ENCODE assay signal across 8 cellular contexts in the genomic region with DNA sequence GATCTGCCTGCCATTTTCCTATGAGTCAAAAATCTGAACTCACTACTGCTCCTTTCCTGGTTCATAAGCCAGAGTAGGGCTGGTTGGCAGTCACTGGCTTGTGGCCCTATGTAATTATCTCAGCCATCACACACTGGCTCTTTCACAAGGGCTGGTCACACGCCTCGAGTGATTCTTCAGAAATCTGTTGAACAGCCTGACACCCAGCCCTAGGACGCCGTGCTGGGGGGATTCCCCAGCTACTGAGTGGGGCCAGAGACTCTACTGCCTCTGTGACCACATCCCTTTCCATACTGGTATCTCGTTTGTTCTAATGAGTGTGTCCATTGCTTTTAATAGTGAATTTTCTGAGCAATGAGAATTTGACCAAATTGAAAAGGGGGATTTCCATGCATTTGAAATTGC. TPM values are rescaled to one million over a fixed set of nuclear protein-coding genes. Genes with fewer than 3 reads are reported as not detected.
DNase-seq lines count a peak whose midpoint lies in the region; ATAC-seq and TF ChIP-seq lines count a peak whose summit lies in the region.

No MANE protein-coding gene starts in this region.

- intact Hi-C loops in upper lobe of right lung (cut with DNase I): no loop called here

- H3K4me1 ChIP-seq in upper lobe of right lung (no peaks in the 10 kb centered on the region), H9 (ENCODE audit: insufficient read depth, low read length) (no peaks in the 10 kb centered on the region)

- H3K23me2 ChIP-seq in H9 (ENCODE audit: insufficient read length, low read depth, low read length, poor library complexity, severe bottlenecking): no peaks in the 10 kb centered on the region

- TF ChIP-seq CTCF in upper lobe of right lung (IDR thresholded peaks at IDR 0.05) (no peak), H9 (conservative IDR thresholded peaks at IDR 0.05) (no peak)

- H2BK20ac ChIP-seq in H9 (ENCODE audit: low read depth, low read length, poor library complexity, severe bottlenecking): no peak overlapping the region

- no peak overlapping the region for H3K56ac ChIP-seq in H9 (ENCODE audit: insufficient read length, low read depth, low read length)

- no CpG with 5 or more reads among the region's 5 CpGs for WGBS in H9 (ENCODE audit: extremely low coverage, insufficient read length, low lambda C conversion rate)

- no peak overlapping the region for H3K4me3 Mint-ChIP-seq in activated CD4-positive, alpha-beta memory T cell treated with anti-CD3 and anti-CD28 coated beads, Interleukin-2, amount 10 ng/mL, durations not matched to agents 7 days and 5 days
- no peak overlapping the region for H3K4me3 Mint-ChIP-seq in H9

- no peaks in the 10 kb centered on the region for H3K79me1 ChIP-seq in H9 (ENCODE audit: insufficient read depth, low read depth, low read length, poor library complexity, severe bottlenecking)

- H3K79me2 ChIP-seq in H9 (ENCODE audit: insufficient read depth, low read length): no peaks in the 10 kb centered on the region

- no peak overlapping the region for H4K5ac ChIP-seq in H9 (ENCODE audit: insufficient read length, low read depth, low read length)

- H2AFZ ChIP-seq in H9 (ENCODE audit: low read length): no peak overlapping the region

- no peak overlapping the region for H3K14ac ChIP-seq in H9 (ENCODE audit: insufficient read depth, low read length)

- no peaks in the 10 kb centered on the region for H3K9me3 ChIP-seq in upper lobe of right lung
- no peaks in the 10 kb centered on the region for H3K9me3 ChIP-seq in H9 (ENCODE audit: control insufficient read depth, low read depth, low read length)

- H3K9me3 Mint-ChIP-seq in activated CD4-positive, alpha-beta memory T cell treated with anti-CD3 and anti-CD28 coated beads, Interleukin-2, amount 10 ng/mL, durations not matched to agents 7 days and 5 days: no peaks in the 10 kb centered on the region
- H3K9me3 Mint-ChIP-seq in H9: no peaks in the 10 kb centered on the region

- POLR2A ChIA-PET in activated CD4-positive, alpha-beta memory T cell treated with anti-CD3 and anti-CD28 coated beads, Interleukin-2, amount 10 ng/mL, durations not matched to agents 7 days and 5 days (lab: Charles Lee): no interaction called here

- no peaks in the 10 kb centered on the region for H4K20me1 ChIP-seq in H9 (ENCODE audit: control insufficient read depth, insufficient read depth, insufficient read length)

- no peak overlapping the region for H4K8ac ChIP-seq in H9 (replicated peaks; ENCODE audit: insufficient read length, low read depth, low read length)

- H3K27me3 ChIP-seq in upper lobe of right lung: no peaks in the 10 kb centered on the region
- H3K27me3 ChIP-seq in H9 (ENCODE audit: insufficient read depth, low read length): no peaks in the 10 kb centered on the region

- no peak overlapping the region for H4K91ac ChIP-seq in H9 (ENCODE audit: insufficient read length, low read depth, low read length)

- H3K36me3 ChIP-seq in upper lobe of right lung: peaks cover 99% of the 10 kb centered on the region

- no peak overlapping the region for H2AK5ac ChIP-seq in H9 (ENCODE audit: insufficient read length, low read length)

- no peak overlapping the region for H2BK120ac ChIP-seq in H9 (ENCODE audit: low read depth, low read length, poor library complexity, severe bottlenecking)

- no peak overlapping the region for H2BK12ac ChIP-seq in H9 (ENCODE audit: insufficient read length, low read depth, low read length)

- H3K27ac ChIP-seq in upper lobe of right lung: no peak overlapping the region
- no peak overlapping the region for H3K27ac ChIP-seq in H9 (ENCODE audit: insufficient read length, low read depth, low read length)

- no peak overlapping the region for H2BK5ac ChIP-seq in H9 (ENCODE audit: insufficient read length, low read length)

- H3K23ac ChIP-seq in H9 (ENCODE audit: insufficient read length, low read depth, low read length): no peak overlapping the region

- no peak overlapping the region for H3K4ac ChIP-seq in H9 (ENCODE audit: low read depth, low read length)

- H3K27me3 Mint-ChIP-seq in activated CD4-positive, alpha-beta memory T cell treated with anti-CD3 and anti-CD28 coated beads, Interleukin-2, amount 10 ng/mL, durations not matched to agents 7 days and 5 days: no peaks in the 10 kb centered on the region
- H3K27me3 Mint-ChIP-seq in H9 (ENCODE audit: low read depth): no peaks in the 10 kb centered on the region

- CTCF ChIA-PET in activated CD4-positive, alpha-beta memory T cell treated with anti-CD3 and anti-CD28 coated beads, Interleukin-2, amount 10 ng/mL, durations not matched to agents 7 days and 5 days (lab: Charles Lee): interaction anchor here (4.1 kb wide), 1 partner anchor 8 kb away, joined by 30 read pairs; no protein-coding TSS in a partner anchor

- no peak overlapping the region for H3K4me2 ChIP-seq in H9 (ENCODE audit: insufficient read depth, insufficient read length, low read length)

- no peak overlapping the region for H3K4me3 ChIP-seq in upper lobe of right lung

- peak overlapping the region; percentile 62 for H3K27ac Mint-ChIP-seq in activated CD4-positive, alpha-beta memory T cell treated with anti-CD3 and anti-CD28 coated beads, Interleukin-2, amount 10 ng/mL, durations not matched to agents 7 days and 5 days
- no peak overlapping the region for H3K27ac Mint-ChIP-seq in H9

- no peak overlapping the region for H3K18ac ChIP-seq in H9 (ENCODE audit: insufficient read length, low read depth, low read length)

- no peak overlapping the region for H2BK15ac ChIP-seq in H9 (ENCODE audit: low read depth, low read length)

- peak; percentile 24 for DNase-seq in stimulated activated CD4-positive, alpha-beta T cell treated with anti-CD3 and anti-CD28 coated beads, Interleukin-4, amount 100 ng/mL, for 24 hours
- no peak for DNase-seq in stimulated activated CD4-positive, alpha-beta T cell treated with anti-CD3 and anti-CD28 coated beads, Interleukin-2, amount 100 ng/mL, for 48 hours
- DNase-seq in activated CD4-positive, alpha-beta memory T cell treated with anti-CD3 and anti-CD28 coated beads, Interleukin-2, amount 10 ng/mL, durations not matched to agents 7 days and 5 days: peak; percentile 43
- DNase-seq in upper lobe of right lung (no peak), H9 (no peak), NCI-H2107 (lab: John Stamatoyannopoulos, UW) (no peak), HUDEP-2 (lab: John Stamatoyannopoulos, UW; ENCODE audit: unreplicated experiment in 76 of 76) (no peak)

- H3K36me3 Mint-ChIP-seq in activated CD4-positive, alpha-beta memory T cell treated with anti-CD3 and anti-CD28 coated beads, Interleukin-2, amount 10 ng/mL, durations not matched to agents 7 days and 5 days (ENCODE audit: low read depth): peaks cover 82% of the 10 kb centered on the region
- peaks cover 32 to 67% (median 65%) of the 10 kb centered on the region in 3 experiments; a peak in 6 of 7 replicates for H3K36me3 Mint-ChIP-seq in H9 (ENCODE audit: insufficient read depth in 1 of 3, low read depth in 3 of 3)

- no peak overlapping the region for H3K9ac ChIP-seq in H9 (ENCODE audit: extremely low read depth, insufficient read length, low read length)

- H3T11ph ChIP-seq in H9 (ENCODE audit: low read length): no peak overlapping the region

- peaks cover 22% of the 10 kb centered on the region for H3K4me1 Mint-ChIP-seq in activated CD4-positive, alpha-beta memory T cell treated with anti-CD3 and anti-CD28 coated beads, Interleukin-2, amount 10 ng/mL, durations not matched to agents 7 days and 5 days
- no peaks in the 10 kb centered on the region; a peak in 1 of 4 replicates for H3K4me1 Mint-ChIP-seq in H9

- ATAC-seq in HG02884 (IDR thresholded peaks at IDR 0.05; ENCODE audit: unreplicated experiment) (peak; percentile 99), upper lobe of right lung (peak; percentile 55)

RNA-seq across cellular contexts. Expression of a gene that starts 45.8 kb away (rescaled TPM):
- under 1 TPM; 0.75 to 0.93 TPM for total RNA-seq in activated CD4-positive, alpha-beta memory T cell treated with anti-CD3 and anti-CD28 coated beads, Interleukin-2, amount 10 ng/mL, durations not matched to agents 7 days and 5 days
- 1.8 TPM for total RNA-seq in upper lobe of right lung
- 0.15 and 0.22 TPM in 2 replicates for total RNA-seq in H9 (2021)

Comparison
In these comparisons a context has a peak if more than half of its experiments do, and no peak if none do; other contexts are left out.
1. DNase-seq: peak in stimulated activated CD4-positive, alpha-beta T cell treated with anti-CD3 and anti-CD28 coated beads, Interleukin-4, amount 100 ng/mL, for 24 hours (single experiment) and activated CD4-positive, alpha-beta memory T cell treated with anti-CD3 and anti-CD28 coated beads, Interleukin-2, amount 10 ng/mL, durations not matched to agents 7 days and 5 days (single experiment); none in stimulated activated CD4-positive, alpha-beta T cell treated with anti-CD3 and anti-CD28 coated beads, Interleukin-2, amount 100 ng/mL, for 48 hours (0 of 2), upper lobe of right lung (single experiment), H9 (single experiment), NCI-H2107 (single experiment) and HUDEP-2 (0 of 76).